ENCODE assay signal across 14 cellular contexts in the genomic region with DNA sequence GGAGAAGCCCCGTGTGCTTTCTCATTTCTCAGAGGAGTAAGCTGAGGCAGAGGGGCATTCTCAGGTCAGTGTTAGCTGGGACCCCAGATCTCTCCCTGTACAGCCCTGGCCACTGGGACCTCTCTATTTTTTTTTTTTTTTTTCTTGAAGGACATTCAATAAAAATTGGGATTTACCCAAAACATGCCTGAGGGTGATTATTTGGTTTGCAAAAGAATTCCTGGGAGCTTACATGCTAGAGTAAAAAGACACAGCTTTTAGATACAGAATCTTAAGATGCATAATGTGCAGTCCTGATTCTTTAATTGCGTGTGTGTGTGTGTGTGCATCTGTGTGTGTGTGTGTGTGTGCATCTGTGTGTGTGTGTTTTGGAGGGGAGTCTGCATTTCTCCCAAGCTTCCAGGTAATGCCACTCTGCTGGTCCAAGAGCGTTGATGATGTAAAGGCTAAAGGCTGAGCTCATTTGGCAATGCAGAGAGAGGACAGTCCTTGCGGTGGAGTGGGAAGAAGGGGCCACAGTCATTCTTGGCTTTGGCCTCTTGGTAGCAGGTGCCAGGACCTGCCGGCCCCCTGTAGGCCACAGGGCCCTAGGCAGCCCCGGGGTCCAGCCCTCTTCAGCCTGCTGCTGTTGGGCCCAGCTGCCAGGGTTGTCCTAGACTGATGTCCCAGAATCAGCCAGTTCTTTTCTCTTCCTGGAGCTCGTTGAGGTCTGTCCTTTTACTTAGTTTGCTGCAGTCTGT. TPM values are rescaled to one million over a fixed set of nuclear protein-coding genes. Genes with fewer than 3 reads are reported as not detected.
DNase-seq lines count a peak whose midpoint lies in the region; ATAC-seq, FAIRE-seq and TF ChIP-seq lines count a peak whose summit lies in the region.
"Had no signal": no experiment of that assay in that cellular context is flagged by ENCODE, and none has a peak within 500 bp of the region (broad histone marks: within the 10 kb centered on the region; RNA-seq: fewer than 3 reads in every experiment).

No MANE protein-coding gene starts in this region.

- H2AK5ac ChIP-seq in H9 (ENCODE audit: insufficient read length, low read length), result no peak overlapping the region

- no peak overlapping the region for H2AFZ ChIP-seq in H9 (ENCODE audit: low read length)
- H2AFZ ChIP-seq: parathyroid adenoma had no signal

- no peak overlapping the region for H2BK12ac ChIP-seq in H9 (ENCODE audit: insufficient read length, low read depth, low read length)

- peak overlapping the region in 1 of 3 experiments; percentile 45; a peak in 2 of 7 replicates for H3K27ac Mint-ChIP-seq in H9

- no peaks in the 10 kb centered on the region for H3K23me2 ChIP-seq in H9 (ENCODE audit: insufficient read length, low read depth, low read length, poor library complexity, severe bottlenecking)

- H2BK5ac ChIP-seq in H9 (ENCODE audit: insufficient read length, low read length), result no peak overlapping the region

- H3K36me3 ChIP-seq in kidney (ENCODE audit: control insufficient read depth in 1 of 2, insufficient read depth in 2 of 2, low read length in 2 of 2), result peaks cover 5 to 22% of the 10 kb centered on the region in 2 donors

- intact Hi-C loops in kidney (cut with DNase I), result no loop called here

- H3K9ac ChIP-seq in H9 (ENCODE audit: extremely low read depth, insufficient read length, low read length), result no peak overlapping the region
- H3K9ac ChIP-seq in kidney (ENCODE audit: low read length in 2 of 2), result no peak overlapping the region
- H3K9ac ChIP-seq: parathyroid adenoma had no signal

- no peak overlapping the region for H3K14ac ChIP-seq in H9 (ENCODE audit: insufficient read depth, low read length)

- H3K36me3 Mint-ChIP-seq in H9 (ENCODE audit: insufficient read depth in 1 of 3, low read depth in 3 of 3), result peaks cover 2 to 5% (median 3%) of the 10 kb centered on the region in 3 experiments; a peak in 2 of 7 replicates

- no peak overlapping the region for H3K4me3 Mint-ChIP-seq in H9

- H3K4ac ChIP-seq in H9 (ENCODE audit: low read depth, low read length), result no peak overlapping the region

- H3K79me1 ChIP-seq in H9 (ENCODE audit: insufficient read depth, low read depth, low read length, poor library complexity, severe bottlenecking), result no peaks in the 10 kb centered on the region

- no peak overlapping the region for H2BK15ac ChIP-seq in H9 (ENCODE audit: low read depth, low read length)

- H3K27me3 ChIP-seq in H9 (ENCODE audit: insufficient read depth, low read length), result no peaks in the 10 kb centered on the region

- no peak overlapping the region for H3K18ac ChIP-seq in H9 (ENCODE audit: insufficient read length, low read depth, low read length)

- H3K27ac ChIP-seq in H9 (ENCODE audit: insufficient read length, low read depth, low read length) (no peak overlapping the region), substantia nigra (ENCODE audit: low read depth, low read length, poor library complexity, severe bottlenecking) (peak overlapping the region; percentile 99), kidney (ENCODE audit: low read depth in 2 of 2, low read length in 2 of 2) (peak overlapping the region in 1 of 2 donors; percentile 18)
- H3K27ac ChIP-seq: parathyroid adenoma had no signal

- no peak overlapping the region for H4K5ac ChIP-seq in H9 (ENCODE audit: insufficient read length, low read depth, low read length)

- H3K79me2 ChIP-seq in H9 (ENCODE audit: insufficient read depth, low read length), result no peaks in the 10 kb centered on the region

- H3K9me3 Mint-ChIP-seq in H9, result no peaks in the 10 kb centered on the region

- no peak overlapping the region for H3K4me2 ChIP-seq in H9 (ENCODE audit: insufficient read depth, insufficient read length, low read length)

- no peak overlapping the region for H3K4me3 ChIP-seq in kidney (ENCODE audit: low read length in 2 of 2)

- H3K23ac ChIP-seq in H9 (ENCODE audit: insufficient read length, low read depth, low read length), result no peak overlapping the region

- no peak for ATAC-seq in GM21737 (IDR thresholded peaks at IDR 0.05; ENCODE audit: unreplicated experiment)

- H4K91ac ChIP-seq in H9 (ENCODE audit: insufficient read length, low read depth, low read length), result no peak overlapping the region

- no peak overlapping the region for H4K8ac ChIP-seq in H9 (replicated peaks; ENCODE audit: insufficient read length, low read depth, low read length)

- WGBS in H9 (ENCODE audit: extremely low coverage, insufficient read length, low lambda C conversion rate), result no CpG with 5 or more reads among the region's 7 CpGs

- H2BK20ac ChIP-seq in H9 (ENCODE audit: low read depth, low read length, poor library complexity, severe bottlenecking), result no peak overlapping the region

- H2BK120ac ChIP-seq in H9 (ENCODE audit: low read depth, low read length, poor library complexity, severe bottlenecking), result no peak overlapping the region

- H3K56ac ChIP-seq in H9 (ENCODE audit: insufficient read length, low read depth, low read length), result no peak overlapping the region

- H3K4me1 ChIP-seq in H9 (ENCODE audit: insufficient read depth, low read length) (peaks cover 5% of the 10 kb centered on the region), kidney (ENCODE audit: control insufficient read depth in 1 of 2, insufficient read depth in 1 of 2, low read depth in 1 of 2, low read length in 2 of 2) (peaks cover 22 to 32% of the 10 kb centered on the region in 2 donors)

- DNase-seq in H9 (no peak), astrocyte of the hippocampus (ENCODE audit: low read depth, low spot score) (peak; percentile 28), midbrain (lab: John Stamatoyannopoulos, UW) (peak; percentile 52), substantia nigra (lab: John Stamatoyannopoulos, UW) (peak in 11 of 49 donors; percentile 20 to 61 (median 32)), kidney (no peak), NCI-H187 (lab: John Stamatoyannopoulos, UW) (no peak), kidney tubule cell (ENCODE audit: low spot score) (no peak)
- DNase-seq: activated naive CD4-positive, alpha-beta T cell treated with anti-CD3 and anti-CD28 coated beads, Interleukin-2, amount 50 U/mL, for 16 hours; NCI-H1048; NCI-H510A; RPMI8226; stimulated activated CD4-positive, alpha-beta T cell treated with anti-CD3 and anti-CD28 coated beads, Interleukin-4, amount 100 ng/mL, for 24 hours had no signal

- no peaks in the 10 kb centered on the region for H4K20me1 ChIP-seq in H9 (ENCODE audit: control insufficient read depth, insufficient read depth, insufficient read length)

- TF ChIP-seq CTCF in H9 (conservative IDR thresholded peaks at IDR 0.05) (peak; percentile 37; the same call in 2 of the 3 replicates), kidney (IDR thresholded peaks at IDR 0.05; ENCODE audit: borderline replicate concordance, extremely low read depth, insufficient read depth) (no peak)

- H3K9me3 ChIP-seq in H9 (ENCODE audit: control insufficient read depth, low read depth, low read length) (no peaks in the 10 kb centered on the region), kidney (ENCODE audit: control insufficient read depth in 1 of 2, low read length in 2 of 2) (no peaks in the 10 kb centered on the region)

- FAIRE-seq in kidney (lab: Jason Lieb, UNC), result no peak

- peaks cover 15 to 26% of the 10 kb centered on the region in 2 experiments for H3K4me1 Mint-ChIP-seq in H9

- H3T11ph ChIP-seq in H9 (ENCODE audit: low read length), result no peak overlapping the region

- H3K27me3 Mint-ChIP-seq in H9 (ENCODE audit: low read depth), result no peaks in the 10 kb centered on the region

RNA-seq across cellular contexts. Expression of gene TTC7A, which starts 48.6 kb away (rescaled TPM):
- total RNA-seq in H9 (2021) (9.6 and 10.5 TPM in 2 replicates), kidney (45.7 TPM)
- polyA plus RNA-seq in kidney (ENCODE audit: insufficient read depth, low read depth, low replicate concordance), result 8.8 TPM

Comparison
In these comparisons a context has a peak if more than half of its experiments do, and no peak if none do; other contexts are left out.
1. DNase-seq: peak in astrocyte of the hippocampus (single experiment) and midbrain (single experiment); none in H9 (single experiment), kidney (single experiment), NCI-H187 (0 of 2) and kidney tubule cell (single experiment).